ENCODE assay signal across 8 cellular contexts in genomic region chr12:30695327-30696102, GRCh38. TPM values are rescaled to one million over a fixed set of nuclear protein-coding genes. Genes with fewer than 3 reads are reported as not detected.
DNase-seq lines count a peak whose midpoint lies in the region; FAIRE-seq and TF ChIP-seq lines count a peak whose summit lies in the region.

IPO8 (minus strand) TSS chr12:30695869; CDS start chr12:30695647, 222 bp downstream.

- H3K4me1 ChIP-seq in neutrophil (ENCODE audit: control insufficient read depth in 1 of 2, insufficient read depth in 1 of 2, low read depth in 1 of 2, low read length in 1 of 2), result peaks cover 41 to 45% of the 10 kb centered on the region in 2 experiments

- intact Hi-C loops in activated naive CD4-positive, alpha-beta T cell treated with anti-CD3 and anti-CD28 coated beads for 36 hours (cut with micrococcal nuclease), result loop anchor here (1.0 to 10.0 kb wide), 5 partner anchors 59 to 1314 kb away; partner anchors contain the start of genes CAPRIN2 and ERGIC2

- H3K9me3 ChIP-seq in neutrophil, result no peaks in the 10 kb centered on the region

- H3K27ac ChIP-seq in neutrophil, result peak within 1 kb of the TSS; percentile 77

- peak within 1 kb of the TSS; percentile 93 for H3K4me3 Mint-ChIP-seq in activated naive CD4-positive, alpha-beta T cell treated with anti-CD3 and anti-CD28 coated beads for 36 hours

- FAIRE-seq in frontal cortex (lab: Jason Lieb, UNC), result no peak

- no peaks in the 10 kb centered on the region for H3K36me3 ChIP-seq in GM06990 (ENCODE audit: control insufficient read depth, insufficient read depth, low read length)
- H3K36me3 ChIP-seq in neutrophil, result no peaks in the 10 kb centered on the region

- peaks cover 3% of the 10 kb centered on the region for H3K36me3 Mint-ChIP-seq in activated naive CD4-positive, alpha-beta T cell treated with anti-CD3 and anti-CD28 coated beads for 36 hours (ENCODE audit: low read depth)

- H3K27ac Mint-ChIP-seq in activated naive CD4-positive, alpha-beta T cell treated with anti-CD3 and anti-CD28 coated beads for 36 hours, result peak within 1 kb of the TSS; percentile 92

- peaks cover 38% of the 10 kb centered on the region for H3K4me1 Mint-ChIP-seq in activated naive CD4-positive, alpha-beta T cell treated with anti-CD3 and anti-CD28 coated beads for 36 hours (ENCODE audit: low read depth)

- DNase-seq in GM06990 (ENCODE audit: extremely low read depth, insufficient read length) (peak; percentile 88), HFF-Myc (ENCODE audit: extremely low read depth, low read depth) (peak; percentile 69), MV-4-11 (lab: John Stamatoyannopoulos, UW) (peak; percentile 89), SK-N-DZ (ENCODE audit: low spot score) (peak; percentile 96), frontal cortex (ENCODE audit: low spot score in 2 of 2) (peak; percentile 88 to 89), superior temporal gyrus (ENCODE audit: extremely low spot score) (peak; percentile 88)
- peak; percentile 89 for DNase-seq in activated naive CD4-positive, alpha-beta T cell treated with anti-CD3 and anti-CD28 coated beads for 36 hours

- peak; percentile 45 for TF ChIP-seq CTCF in GM06990 (IDR thresholded peaks at IDR 0.05; ENCODE audit: insufficient read depth, low read length, poor library complexity, severe bottlenecking)
- peak; percentile 21 for TF ChIP-seq CTCF in HFF-Myc (IDR thresholded peaks at IDR 0.05; ENCODE audit: low read depth, low read length, missing control alignments)
- peak; percentile 8 for TF ChIP-seq CTCF in neutrophil (IDR thresholded peaks at IDR 0.05)

- no peaks in the 10 kb centered on the region for H3K9me3 Mint-ChIP-seq in activated naive CD4-positive, alpha-beta T cell treated with anti-CD3 and anti-CD28 coated beads for 36 hours

- H3K27me3 Mint-ChIP-seq in activated naive CD4-positive, alpha-beta T cell treated with anti-CD3 and anti-CD28 coated beads for 36 hours (ENCODE audit: low read depth), result peaks cover 2% of the 10 kb centered on the region

- H3K4me3 ChIP-seq in GM06990 (replicated peaks; ENCODE audit: low read depth, low read length) (peak within 1 kb of the TSS; percentile 97), HFF-Myc (replicated peaks; ENCODE audit: low read depth, low read length) (peak within 1 kb of the TSS; percentile 93), neutrophil (ENCODE audit: low read depth in 1 of 2, low read length in 1 of 2) (peak within 1 kb of the TSS; percentile 88 to 97)

- CTCF ChIA-PET in activated naive CD4-positive, alpha-beta T cell treated with anti-CD3 and anti-CD28 coated beads for 36 hours (lab: Charles Lee), result interaction anchor here (0.6 to 2.2 kb wide), 10 partner anchors 10 to 136 kb away, joined by 3 to 8 read pairs (median 3); partner anchors contain the start of gene CAPRIN2

- H3K27me3 ChIP-seq in GM06990 (replicated peaks; ENCODE audit: control insufficient read depth, insufficient read depth, low read length) (no peaks in the 10 kb centered on the region), neutrophil (peaks cover 5% of the 10 kb centered on the region)

RNA-seq across cellular contexts. Expression of gene IPO8, which starts in this region (rescaled TPM):
- 28.8 and 29.4 TPM in 2 replicates for polyA plus RNA-seq in SK-N-DZ (2014; cell fraction: cytosol; rRNA removed)
- 32.7 and 38.5 TPM in 2 replicates for polyA plus RNA-seq in SK-N-DZ (2014; cell fraction: nucleus; rRNA removed)
- 10 to 100 TPM; 36.0 to 41.5 TPM for total RNA-seq in activated naive CD4-positive, alpha-beta T cell treated with anti-CD3 and anti-CD28 coated beads for 36 hours
- total RNA-seq in frontal cortex, result 31.8 TPM

Comparison
In these comparisons a context has a peak if more than half of its experiments do, and no peak if none do; other contexts are left out.
1. Peak in every context shown above with its lines: DNase-seq, H3K4me3 ChIP-seq and H3K27ac ChIP-seq.